Comparison of ENCODE assay signal across 35 cellular contexts in genomic region chr15:54567408-54568040, GRCh38.
"Had no signal": no experiment of that assay in that cellular context is flagged by ENCODE, and none has a peak within 500 bp of the region (broad histone marks: within the 10 kb centered on the region; RNA-seq: fewer than 3 reads in every experiment).

No MANE protein-coding gene starts in this region.

- H3K36me3 ChIP-seq: adrenal gland, brain microvascular endothelial cell, breast epithelium had no signal

- H3K27me3 ChIP-seq: adrenal gland, body of pancreas, brain microvascular endothelial cell, breast epithelium had no signal

- H3K36me3 Mint-ChIP-seq: activated CD4-positive, alpha-beta memory T cell treated with anti-CD3 and anti-CD28 coated beads for 36 hours; activated naive CD4-positive, alpha-beta T cell treated with anti-CD3 and anti-CD28 coated beads, Interleukin-2, amount 50 U/mL, for 72 hours; activated naive CD8-positive, alpha-beta T cell treated with anti-CD3 and anti-CD28 coated beads for 36 hours; T-cell had no signal

- H3K4me1 ChIP-seq: adrenal gland, body of pancreas, breast epithelium had no signal

- DNase-seq: activated B cell treated with CpG ODN at 0.5 μM for 24 hours; activated CD4-positive, alpha-beta memory T cell treated with anti-CD3 and anti-CD28 coated beads for 36 hours; activated CD4-positive, alpha-beta T cell treated with anti-CD3 and anti-CD28 coated beads for 4 hours; activated CD4-positive, alpha-beta T cell treated with anti-CD3 and anti-CD28 coated beads, Interleukin-2, amount 10 ng/mL, durations not matched to agents 24 days and 14 days; activated CD4-positive, alpha-beta T cell treated with anti-CD3 and anti-CD28 coated beads, Interleukin-2, amount 50 U/mL, for 1 hour; activated CD4-positive, alpha-beta T cell treated with anti-CD3 and anti-CD28 coated beads, Interleukin-2, amount 50 U/mL, for 4 hours; activated CD4-positive, CD25-positive, alpha-beta regulatory T cell treated with anti-CD3 and anti-CD28 coated beads, Interleukin-2, amount 50 U/mL, for 72 hours; activated CD8-positive, alpha-beta memory T cell treated with anti-CD3 and anti-CD28 coated beads, Interleukin-2, amount 50 U/mL, for 4 hours; activated CD8-positive, alpha-beta T cell treated with anti-CD3 and anti-CD28 coated beads for 36 hours; activated effector memory CD4-positive, alpha-beta T cell treated with anti-CD3 and anti-CD28 coated beads, Interleukin-2, amount 50 U/mL, for 16 hours; activated gamma-delta T cell treated with Interleukin-2 at 50 U/mL for 16 hours; activated naive CD4-positive, alpha-beta T cell; activated naive CD4-positive, alpha-beta T cell treated with anti-CD3 and anti-CD28 coated beads for 36 hours; activated naive CD4-positive, alpha-beta T cell treated with anti-CD3 and anti-CD28 coated beads, Interleukin-2, amount 50 U/mL, for 16 hours; activated naive CD8-positive, alpha-beta T cell treated with anti-CD3 and anti-CD28 coated beads for 36 hours; activated T-cell treated with anti-CD3 and anti-CD28 coated beads for 4 hours; activated T-cell treated with anti-CD3 and anti-CD28 coated beads, Interleukin-2, amount 50 U/mL, for 1 hour; activated T-cell treated with anti-CD3 and anti-CD28 coated beads, Interleukin-2, amount 50 U/mL, for 4 hours; activated T-cell treated with anti-CD3 and anti-CD28 coated beads, Interleukin-2, amount 50 U/mL, for 72 hours; adrenal gland; amniotic stem cell; aorta; body of pancreas; brain microvascular endothelial cell; central memory CD4-positive, alpha-beta T cell; cerebellar nuclear complex; T-cell; T-helper 2 cell; T-helper 9 cell had no signal

- H3K4me3 ChIP-seq: adrenal gland, body of pancreas, breast epithelium had no signal

- ATAC-seq: activated CD8-positive, alpha-beta T cell treated with anti-CD3 and anti-CD28 coated beads for 36 hours; activated naive CD4-positive, alpha-beta T cell treated with anti-CD3 and anti-CD28 coated beads, Interleukin-2, amount 50 U/mL, for 72 hours; activated T-cell treated with anti-CD3 and anti-CD28 coated beads, Interleukin-2, amount 50 U/mL, for 4 hours; activated T-cell treated with anti-CD3 and anti-CD28 coated beads, Interleukin-2, amount 50 U/mL, for 72 hours; activated T-helper 17 cell treated with anti-CD3 and anti-CD28 coated beads, Interleukin-2, amount 50 U/mL, for 72 hours; body of pancreas; T-cell had no signal

- H3K27ac Mint-ChIP-seq: activated B cell treated with CpG ODN at 0.5 μM for 24 hours; activated CD4-positive, alpha-beta memory T cell treated with anti-CD3 and anti-CD28 coated beads for 36 hours; activated CD4-positive, alpha-beta T cell treated with anti-CD3 and anti-CD28 coated beads, Interleukin-2, amount 10 ng/mL, durations not matched to agents 24 days and 14 days; activated CD8-positive, alpha-beta T cell treated with anti-CD3 and anti-CD28 coated beads for 36 hours; activated naive CD4-positive, alpha-beta T cell treated with anti-CD3 and anti-CD28 coated beads for 36 hours; activated naive CD4-positive, alpha-beta T cell treated with anti-CD3 and anti-CD28 coated beads, Interleukin-2, amount 50 U/mL, for 72 hours; activated naive CD8-positive, alpha-beta T cell treated with anti-CD3 and anti-CD28 coated beads for 36 hours; activated T-cell treated with anti-CD3 and anti-CD28 coated beads, Interleukin-2, amount 50 U/mL, for 72 hours; activated T-helper 1 cell treated with anti-CD3 and anti-CD28 coated beads, Interleukin-12 subunit alpha, Interleukin-12 subunit beta, Interleukin-2, Interleukin-4 antibody, amounts not matched to agents 30 ng/mL and 10 ng/mL and 1 ng/mL, durations not matched to agents 14 hours and 24 hours and 36 hours; activated T-helper 17 cell treated with anti-CD3 and anti-CD28 coated beads, Interleukin-2, amount 50 U/mL, for 72 hours; T-cell; T-helper 2 cell treated with Interferon-gamma antibody and Interleukin-4, amounts not matched to agents 5 μg/mL and 100 μg/mL, for 36 hours had no signal

- H3K4me1 Mint-ChIP-seq: activated B cell treated with CpG ODN at 0.5 μM for 24 hours; activated CD4-positive, alpha-beta T cell treated with anti-CD3 and anti-CD28 coated beads, Interleukin-2, amount 10 ng/mL, durations not matched to agents 24 days and 14 days; activated naive CD8-positive, alpha-beta T cell treated with anti-CD3 and anti-CD28 coated beads for 36 hours; activated T-helper 17 cell treated with anti-CD3 and anti-CD28 coated beads, Interleukin-2, amount 50 U/mL, for 72 hours; T-cell had no signal

- H3K27ac ChIP-seq: adrenal gland, body of pancreas, brain microvascular endothelial cell, breast epithelium, VCaP had no signal

- H3K9me3 ChIP-seq: adrenal gland, body of pancreas, breast epithelium had no signal

- H3K9me3 Mint-ChIP-seq: activated B cell treated with CpG ODN at 0.5 μM for 24 hours; activated CD4-positive, alpha-beta memory T cell treated with anti-CD3 and anti-CD28 coated beads for 36 hours; activated CD4-positive, alpha-beta T cell treated with anti-CD3 and anti-CD28 coated beads, Interleukin-2, amount 10 ng/mL, durations not matched to agents 24 days and 14 days; activated CD8-positive, alpha-beta T cell treated with anti-CD3 and anti-CD28 coated beads for 36 hours; activated naive CD8-positive, alpha-beta T cell treated with anti-CD3 and anti-CD28 coated beads for 36 hours; activated T-cell treated with anti-CD3 and anti-CD28 coated beads, Interleukin-2, amount 50 U/mL, for 4 hours; activated T-cell treated with anti-CD3 and anti-CD28 coated beads, Interleukin-2, amount 50 U/mL, for 72 hours; activated T-helper 1 cell treated with anti-CD3 and anti-CD28 coated beads, Interleukin-12 subunit alpha, Interleukin-12 subunit beta, Interleukin-2, Interleukin-4 antibody, amounts not matched to agents 30 ng/mL and 10 ng/mL and 1 ng/mL, durations not matched to agents 14 hours and 24 hours and 36 hours; activated T-helper 17 cell treated with anti-CD3 and anti-CD28 coated beads, Interleukin-2, amount 50 U/mL, for 72 hours; T-helper 2 cell treated with Interferon-gamma antibody and Interleukin-4, amounts not matched to agents 5 μg/mL and 100 μg/mL, for 36 hours had no signal

- H3K4me3 Mint-ChIP-seq: activated B cell treated with CpG ODN at 0.5 μM for 24 hours; activated CD4-positive, alpha-beta memory T cell treated with anti-CD3 and anti-CD28 coated beads for 36 hours; activated CD4-positive, alpha-beta T cell treated with anti-CD3 and anti-CD28 coated beads, Interleukin-2, amount 10 ng/mL, durations not matched to agents 24 days and 14 days; activated CD8-positive, alpha-beta T cell treated with anti-CD3 and anti-CD28 coated beads for 36 hours; activated naive CD4-positive, alpha-beta T cell treated with anti-CD3 and anti-CD28 coated beads for 36 hours; activated naive CD8-positive, alpha-beta T cell treated with anti-CD3 and anti-CD28 coated beads for 36 hours; activated T-cell treated with anti-CD3 and anti-CD28 coated beads, Interleukin-2, amount 50 U/mL, for 4 hours; activated T-cell treated with anti-CD3 and anti-CD28 coated beads, Interleukin-2, amount 50 U/mL, for 72 hours; activated T-helper 1 cell treated with anti-CD3 and anti-CD28 coated beads, Interleukin-12 subunit alpha, Interleukin-12 subunit beta, Interleukin-2, Interleukin-4 antibody, amounts not matched to agents 30 ng/mL and 10 ng/mL and 1 ng/mL, durations not matched to agents 14 hours and 24 hours and 36 hours; activated T-helper 17 cell treated with anti-CD3 and anti-CD28 coated beads, Interleukin-2, amount 50 U/mL, for 72 hours; T-cell; T-helper 2 cell treated with Interferon-gamma antibody and Interleukin-4, amounts not matched to agents 5 μg/mL and 100 μg/mL, for 36 hours had no signal

- H3K27me3 Mint-ChIP-seq: activated B cell treated with CpG ODN at 0.5 μM for 24 hours; activated CD4-positive, alpha-beta memory T cell treated with anti-CD3 and anti-CD28 coated beads for 36 hours; activated CD4-positive, alpha-beta T cell treated with anti-CD3 and anti-CD28 coated beads, Interleukin-2, amount 10 ng/mL, durations not matched to agents 24 days and 14 days; activated T-helper 17 cell treated with anti-CD3 and anti-CD28 coated beads, Interleukin-2, amount 50 U/mL, for 72 hours had no signal
